In the genomic region with DNA sequence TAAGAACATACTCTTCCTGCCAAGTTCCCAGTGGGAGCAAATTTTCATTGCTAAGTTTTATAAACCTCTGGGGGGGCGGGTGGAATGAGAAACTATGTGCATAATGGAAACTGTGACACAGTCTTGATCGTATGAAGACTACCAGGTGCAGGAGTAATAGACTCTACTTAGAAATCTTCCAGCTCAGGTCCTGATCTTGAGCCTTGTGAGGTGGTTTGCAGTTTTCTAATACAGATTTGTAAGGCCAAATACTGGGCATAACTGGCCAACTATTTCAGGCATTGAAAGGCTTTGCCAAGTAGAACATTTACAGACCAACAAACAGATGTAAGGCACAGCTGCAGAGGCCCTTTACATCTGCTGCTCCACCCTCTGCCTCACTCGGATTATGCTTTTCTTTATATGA, we compare ENCODE assay signal across 8 cellular contexts.
DNase-seq lines count a peak whose midpoint lies in the region; ATAC-seq lines count a peak whose summit lies in the region.

No MANE protein-coding gene starts in this region.

- no peaks in the 10 kb centered on the region for H3K27me3 ChIP-seq in BLaER1 treated with 17β-estradiol and CSF1 and Interleukin-3, amounts not matched to agents 10 nM and 100 nM
- no peaks in the 10 kb centered on the region for H3K27me3 ChIP-seq in MG63

- DNase-seq in MG63 (peak; percentile 32), left colon (no peak), H4 (ENCODE audit: low spot score) (no peak), NCI-H1105 treated with DMSO at 0.1 percent for 48 hours (lab: John Stamatoyannopoulos, UW) (no peak), inferior parietal cortex (ENCODE audit: extremely low spot score) (no peak), NCI-H1092 (lab: John Stamatoyannopoulos, UW) (no peak)

- H3K9me3 ChIP-seq in BLaER1 treated with 17β-estradiol and CSF1 and Interleukin-3, amounts not matched to agents 10 nM and 100 nM (replicated peaks in 1 of 11) = peaks cover 0 to 18% (median 9%) of the 10 kb centered on the region in 11 experiments; a peak in 10 of 22 replicates
- H3K9me3 ChIP-seq in MG63 = no peaks in the 10 kb centered on the region

- H3K9ac ChIP-seq in BLaER1 treated with 17β-estradiol and CSF1 and Interleukin-3, amounts not matched to agents 10 nM and 100 nM = no peak overlapping the region

- intact Hi-C loops in left colon (cut with DNase I, micrococcal nuclease) = no loop called here

- H3K4me2 ChIP-seq in BLaER1 treated with 17β-estradiol and CSF1 and Interleukin-3, amounts not matched to agents 10 nM and 100 nM = peak overlapping the region; percentile 56 to 88 (median 79)

- ATAC-seq in GM21528 (IDR thresholded peaks at IDR 0.05; ENCODE audit: low FRiP score, unreplicated experiment) (peak; percentile 54), left colon (peak; percentile 37)

- H3K4me3 ChIP-seq in BLaER1 treated with 17β-estradiol and CSF1 and Interleukin-3, amounts not matched to agents 10 nM and 100 nM = no peak overlapping the region
- no peak overlapping the region for H3K4me3 ChIP-seq in MG63

- H3K27ac ChIP-seq in BLaER1 treated with 17β-estradiol and CSF1 and Interleukin-3, amounts not matched to agents 10 nM and 100 nM = peak overlapping the region in 9 of 11 experiments; percentile 72 to 83 (median 78); a peak in 17 of 22 replicates

- peaks cover 30 to 70% (median 49%) of the 10 kb centered on the region in 10 experiments for H3K4me1 ChIP-seq in BLaER1 treated with 17β-estradiol and CSF1 and Interleukin-3, amounts not matched to agents 10 nM and 100 nM

- H4K20me1 ChIP-seq in BLaER1 treated with 17β-estradiol and CSF1 and Interleukin-3, amounts not matched to agents 10 nM and 100 nM = no peaks in the 10 kb centered on the region

- H3K36me3 ChIP-seq in BLaER1 treated with 17β-estradiol and CSF1 and Interleukin-3, amounts not matched to agents 10 nM and 100 nM = peaks cover 26 to 94% (median 73%) of the 10 kb centered on the region in 11 experiments; a peak in 21 of 22 replicates
- peaks cover 34% of the 10 kb centered on the region for H3K36me3 ChIP-seq in MG63
